21 cellular contexts compared by ENCODE assay signal in the genomic region with DNA sequence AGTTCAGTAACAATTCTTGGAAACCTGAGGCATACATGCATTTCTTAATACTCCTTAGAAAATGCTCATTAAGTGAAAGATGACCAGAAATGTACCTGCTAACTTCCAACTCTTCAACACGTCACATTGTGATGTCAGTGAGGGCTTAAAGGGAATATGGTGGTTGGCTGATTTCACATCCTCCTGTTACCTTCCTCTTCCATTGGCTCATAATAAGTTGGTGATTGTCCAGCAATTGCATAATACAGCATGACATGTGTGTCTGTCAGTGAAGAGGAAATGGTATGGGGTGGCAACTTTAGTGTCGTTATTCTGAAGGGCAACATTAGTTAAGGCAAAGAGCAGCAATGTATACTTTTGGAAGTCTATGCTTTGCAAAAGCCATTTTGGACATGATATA. TPM values are rescaled to one million over a fixed set of nuclear protein-coding genes. Genes with fewer than 3 reads are reported as not detected.
DNase-seq lines count a peak whose midpoint lies in the region; ATAC-seq, FAIRE-seq and TF ChIP-seq lines count a peak whose summit lies in the region.
"Had no signal": no experiment of that assay in that cellular context is flagged by ENCODE, and none has a peak within 500 bp of the region (broad histone marks: within the 10 kb centered on the region; RNA-seq: fewer than 3 reads in every experiment).

No MANE protein-coding gene starts in this region.

- DNase-seq in GM12865 (ENCODE audit: low read depth) (no peak), MV-4-11 (lab: John Stamatoyannopoulos, UW) (peak; percentile 94), bronchial epithelial cell (ENCODE audit: low read depth) (peak; percentile 31), frontal cortex (ENCODE audit: low spot score in 2 of 2) (no peak), chondrocyte (ENCODE audit: low spot score) (no peak), NCI-H2196 treated with DMSO at 0.1 percent for 48 hours (lab: John Stamatoyannopoulos, UW; ENCODE audit: unreplicated experiment) (no peak), vagina (ENCODE audit: extremely low spot score in 2 of 2) (no peak)
- DNase-seq in naive thymus-derived CD4-positive, alpha-beta T cell, result no peak
- DNase-seq: activated CD4-positive, alpha-beta T cell treated with anti-CD3 and anti-CD28 coated beads, Interleukin-2, amount 10 ng/mL, durations not matched to agents 24 days and 14 days; activated naive CD8-positive, alpha-beta T cell treated with anti-CD3 and anti-CD28 coated beads, Interleukin-2, amount 10 ng/mL, durations not matched to agents 7 days and 5 days; activated T-cell treated with anti-CD3 and anti-CD28 coated beads for 4 hours; CD8-positive, alpha-beta T cell; esophagus squamous epithelium; NCI-H1092 treated with DMSO at 0.1 percent for 48 hours; NCI-H2227 treated with DMSO at 0.1 percent for 48 hours; Peyer's patch; right cardiac atrium; stimulated activated CD4-positive, alpha-beta T cell treated with anti-CD3 and anti-CD28 coated beads, Interleukin-2, amount 100 ng/mL, for 48 hours had no signal

- H3K36me3 Mint-ChIP-seq in naive thymus-derived CD4-positive, alpha-beta T cell, result peaks cover 0 to 1% (median 0%) of the 10 kb centered on the region in 5 donors
- no peaks in the 10 kb centered on the region for H3K36me3 Mint-ChIP-seq in chondrocyte (ENCODE audit: low read depth)

- no peak overlapping the region for H3K4me3 Mint-ChIP-seq in naive thymus-derived CD4-positive, alpha-beta T cell
- no peak overlapping the region for H3K4me3 Mint-ChIP-seq in chondrocyte (ENCODE audit: unreplicated experiment)
- H3K4me3 Mint-ChIP-seq: activated CD4-positive, alpha-beta T cell treated with anti-CD3 and anti-CD28 coated beads, Interleukin-2, amount 10 ng/mL, durations not matched to agents 24 days and 14 days; activated naive CD8-positive, alpha-beta T cell treated with anti-CD3 and anti-CD28 coated beads, Interleukin-2, amount 10 ng/mL, durations not matched to agents 7 days and 5 days; CD8-positive, alpha-beta T cell; T-helper 1 cell treated with Interleukin-12 subunit alpha and Interleukin-12 subunit beta and Interleukin-4 antibody, amounts not matched to agents 30 μg/mL and 1 μg/mL, for 36 hours had no signal

- POLR2A ChIA-PET in naive thymus-derived CD4-positive, alpha-beta T cell (lab: Charles Lee), result no interaction called here

- peaks cover 10 to 35% (median 17%) of the 10 kb centered on the region in 7 donors for H3K4me1 Mint-ChIP-seq in naive thymus-derived CD4-positive, alpha-beta T cell
- H3K4me1 Mint-ChIP-seq in chondrocyte (ENCODE audit: low read depth), result no peaks in the 10 kb centered on the region

- H3K27me3 ChIP-seq in bronchial epithelial cell (ENCODE audit: control insufficient read depth, insufficient read depth, low read length), result no peaks in the 10 kb centered on the region
- no peaks in the 10 kb centered on the region for H3K27me3 ChIP-seq in naive thymus-derived CD4-positive, alpha-beta T cell (ENCODE audit: control insufficient read depth in 2 of 2, insufficient read depth in 2 of 2, low read length in 2 of 2)
- no peaks in the 10 kb centered on the region for H3K27me3 ChIP-seq in vagina
- H3K27me3 ChIP-seq: esophagus squamous epithelium, Peyer's patch, tibial nerve had no signal

- CTCF ChIA-PET in naive thymus-derived CD4-positive, alpha-beta T cell (lab: Charles Lee), result no interaction called here

- H3K9me3 Mint-ChIP-seq in naive thymus-derived CD4-positive, alpha-beta T cell, result peaks cover 0 to 2% (median 0%) of the 10 kb centered on the region in 11 donors
- H3K9me3 Mint-ChIP-seq in chondrocyte (ENCODE audit: low read depth), result no peaks in the 10 kb centered on the region
- H3K9me3 Mint-ChIP-seq: activated CD4-positive, alpha-beta T cell treated with anti-CD3 and anti-CD28 coated beads, Interleukin-2, amount 10 ng/mL, durations not matched to agents 24 days and 14 days; activated naive CD8-positive, alpha-beta T cell treated with anti-CD3 and anti-CD28 coated beads, Interleukin-2, amount 10 ng/mL, durations not matched to agents 7 days and 5 days; CD8-positive, alpha-beta T cell; T-helper 1 cell treated with Interleukin-12 subunit alpha and Interleukin-12 subunit beta and Interleukin-4 antibody, amounts not matched to agents 30 μg/mL and 1 μg/mL, for 36 hours had no signal

- peak; percentile 72 for FAIRE-seq in bronchial epithelial cell (lab: Jason Lieb, UNC)
- no peak for FAIRE-seq in frontal cortex (lab: Jason Lieb, UNC)

- no peak overlapping the region for H3K27ac ChIP-seq in naive thymus-derived CD4-positive, alpha-beta T cell (ENCODE audit: low read depth, low read length)
- no peak overlapping the region for H3K27ac ChIP-seq in vagina
- H3K27ac ChIP-seq: Peyer's patch, tibial nerve had no signal

- intact Hi-C loops in naive thymus-derived CD4-positive, alpha-beta T cell (cut with micrococcal nuclease), result no loop called here
- intact Hi-C loops in vagina (cut with DNase I), result no loop called here

- TF ChIP-seq POLR2A in vagina (IDR thresholded peaks at IDR 0.05), result no peak

- H3K27me3 Mint-ChIP-seq in naive thymus-derived CD4-positive, alpha-beta T cell, result peaks cover 0 to 28% (median 0%) of the 10 kb centered on the region in 5 donors
- H3K27me3 Mint-ChIP-seq in chondrocyte (ENCODE audit: low read depth), result peaks cover 37% of the 10 kb centered on the region

- TF ChIP-seq CTCF in GM12865 (IDR thresholded peaks at IDR 0.05; ENCODE audit: insufficient read depth, low read depth, low read length, missing control alignments) (no peak), bronchial epithelial cell (IDR thresholded peaks at IDR 0.05; ENCODE audit: insufficient read depth, low read length, severe bottlenecking) (no peak), chondrocyte (IDR thresholded peaks at IDR 0.05) (no peak), vagina (IDR thresholded peaks at IDR 0.05) (no peak)

- ATAC-seq in naive thymus-derived CD4-positive, alpha-beta T cell, result peak; percentile 38
- ATAC-seq: CD8-positive, alpha-beta T cell had no signal

- H3K4me3 ChIP-seq in GM12865 (ENCODE audit: low read depth, low read length) (peak overlapping the region; percentile 74), bronchial epithelial cell (ENCODE audit: low read depth, low read length) (no peak overlapping the region), vagina (no peak overlapping the region)
- H3K4me3 ChIP-seq in naive thymus-derived CD4-positive, alpha-beta T cell (ENCODE audit: low read length), result no peak overlapping the region
- H3K4me3 ChIP-seq: esophagus squamous epithelium, lung, Peyer's patch, tibial nerve had no signal

- no peak overlapping the region for H3K27ac Mint-ChIP-seq in naive thymus-derived CD4-positive, alpha-beta T cell
- no peak overlapping the region for H3K27ac Mint-ChIP-seq in chondrocyte (ENCODE audit: unreplicated experiment)
- H3K27ac Mint-ChIP-seq: activated CD4-positive, alpha-beta T cell treated with anti-CD3 and anti-CD28 coated beads, Interleukin-2, amount 10 ng/mL, durations not matched to agents 24 days and 14 days; activated naive CD8-positive, alpha-beta T cell treated with anti-CD3 and anti-CD28 coated beads, Interleukin-2, amount 10 ng/mL, durations not matched to agents 7 days and 5 days; CD8-positive, alpha-beta T cell; T-helper 1 cell treated with Interleukin-12 subunit alpha and Interleukin-12 subunit beta and Interleukin-4 antibody, amounts not matched to agents 30 μg/mL and 1 μg/mL, for 36 hours had no signal

- peaks cover 0 to 46% of the 10 kb centered on the region in 2 donors for H3K4me1 ChIP-seq in naive thymus-derived CD4-positive, alpha-beta T cell (ENCODE audit: control insufficient read depth in 2 of 2, insufficient read depth in 2 of 2, low read length in 2 of 2)
- peaks cover 9% of the 10 kb centered on the region for H3K4me1 ChIP-seq in vagina

- H3K36me3 ChIP-seq in bronchial epithelial cell (ENCODE audit: control insufficient read depth, insufficient read depth, low read length) (no peaks in the 10 kb centered on the region), vagina (no peaks in the 10 kb centered on the region)
- peaks cover 0 to 52% (median 0%) of the 10 kb centered on the region in 3 experiments for H3K36me3 ChIP-seq in naive thymus-derived CD4-positive, alpha-beta T cell (ENCODE audit: control insufficient read depth in 2 of 3, insufficient read depth in 3 of 3, low read length in 3 of 3)
- H3K36me3 ChIP-seq: esophagus squamous epithelium, Peyer's patch, tibial nerve had no signal

- H3K9me3 ChIP-seq in naive thymus-derived CD4-positive, alpha-beta T cell (ENCODE audit: control insufficient read depth in 2 of 3, low read length in 3 of 3), result no peaks in the 10 kb centered on the region
- H3K9me3 ChIP-seq in vagina, result no peaks in the 10 kb centered on the region
- H3K9me3 ChIP-seq: esophagus squamous epithelium, Peyer's patch, tibial nerve had no signal

RNA-seq across cellular contexts. Expression of gene PLEK, which starts 26.0 kb away (rescaled TPM):
- total RNA-seq in bronchial epithelial cell (under 0.01 TPM in 1 of 2 replicates, not detected in the other), frontal cortex (1.6 TPM), chondrocyte (0.15 TPM in 1 of 3 replicates, not detected in the others), vagina (4.4 TPM)
- 100 to 1,000 TPM in 1 of 5 experiments, 10 to 100 TPM in 1, 1 to 10 TPM in 3; 1.2 to 210 (median 3.9) TPM for total RNA-seq in naive thymus-derived CD4-positive, alpha-beta T cell
- polyA plus RNA-seq in naive thymus-derived CD4-positive, alpha-beta T cell, result under 1 TPM; 0.37 to 0.79 TPM

Comparison
In these comparisons a context has a peak if more than half of its experiments do, and no peak if none do; other contexts are left out.
1. DNase-seq: peak in MV-4-11 (single experiment) and bronchial epithelial cell (single experiment); none in GM12865 (single experiment), naive thymus-derived CD4-positive, alpha-beta T cell (0 of 9), frontal cortex (0 of 2), chondrocyte (single experiment), NCI-H2196 treated with DMSO at 0.1 percent for 48 hours (single experiment) and vagina (0 of 2).